17 cellular contexts compared by ENCODE assay signal in genomic region chr15:28084547-28084946, GRCh38. TPM values are rescaled to one million over a fixed set of nuclear protein-coding genes. Genes with fewer than 3 reads are reported as not detected.
DNase-seq lines count a peak whose midpoint lies in the region; ATAC-seq and TF ChIP-seq lines count a peak whose summit lies in the region.
"Had no signal": no experiment of that assay in that cellular context is flagged by ENCODE, and none has a peak within 500 bp of the region (broad histone marks: within the 10 kb centered on the region; RNA-seq: fewer than 3 reads in every experiment).

No MANE protein-coding gene starts in this region.

- peaks cover 45% of the 10 kb centered on the region for H3K27me3 Mint-ChIP-seq in activated T-helper 17 cell treated with anti-CD3 and anti-CD28 coated beads, Interleukin-2, amount 50 U/mL, for 72 hours

- no peak overlapping the region for H3K9ac ChIP-seq in neuronal stem cell (ENCODE audit: low read depth, low read length, poor library complexity)
- H3K9ac ChIP-seq: BLaER1 treated with 17β-estradiol and CSF1 and Interleukin-3, amounts not matched to agents 10 nM and 100 nM had no signal

- no peak overlapping the region for H3K14ac ChIP-seq in neuronal stem cell (ENCODE audit: low read length)

- no peak overlapping the region for H3K27ac ChIP-seq in neuronal stem cell (replicated peaks; ENCODE audit: low read length)
- H3K27ac ChIP-seq: BLaER1 treated with 17β-estradiol and CSF1 and Interleukin-3, amounts not matched to agents 10 nM and 100 nM had no signal

- H3K27me3 ChIP-seq in neuronal stem cell (ENCODE audit: control insufficient read depth in 3 of 3, insufficient read depth in 3 of 3, low read depth in 1 of 3, low read length in 3 of 3): peaks cover 0 to 1% (median 0%) of the 10 kb centered on the region in 3 experiments
- H3K27me3 ChIP-seq: BLaER1 treated with 17β-estradiol and CSF1 and Interleukin-3, amounts not matched to agents 10 nM and 100 nM had no signal

- H3K9me3 ChIP-seq in neuronal stem cell (replicated peaks in 1 of 2; ENCODE audit: control insufficient read depth in 2 of 2, insufficient read depth in 1 of 2, low read depth in 1 of 2, low read length in 2 of 2): peaks cover 0 to 3% of the 10 kb centered on the region in 2 donors

- no peak overlapping the region for H4K8ac ChIP-seq in neuronal stem cell (ENCODE audit: low read depth, low read length)

- H2BK5ac ChIP-seq in neuronal stem cell (ENCODE audit: low read length): no peak overlapping the region

- no peak for ATAC-seq in activated T-helper 17 cell treated with anti-CD3 and anti-CD28 coated beads, Interleukin-2, amount 50 U/mL, for 72 hours (replicated peaks)
- ATAC-seq: GM23338 had no signal

- H3K4me3 Mint-ChIP-seq in activated T-helper 17 cell treated with anti-CD3 and anti-CD28 coated beads, Interleukin-2, amount 50 U/mL, for 72 hours: no peak overlapping the region
- H3K4me3 Mint-ChIP-seq: CD4-positive, CD25-positive, alpha-beta regulatory T cell; GM23338; IgD-negative memory B cell had no signal

- H3K4me3 ChIP-seq in fibroblast of mammary gland (ENCODE audit: control insufficient read depth, low read depth, low read length): no peak overlapping the region
- H3K4me3 ChIP-seq in neuronal stem cell (ENCODE audit: low read length in 2 of 2): no peak overlapping the region
- H3K4me3 ChIP-seq: BLaER1 treated with 17β-estradiol and CSF1 and Interleukin-3, amounts not matched to agents 10 nM and 100 nM; GM23338 had no signal

- H2BK12ac ChIP-seq in neuronal stem cell (ENCODE audit: low read length): no peak overlapping the region

- H3K4me2 ChIP-seq in neuronal stem cell (ENCODE audit: insufficient read depth, low read length, poor library complexity, severe bottlenecking): no peak overlapping the region
- H3K4me2 ChIP-seq: BLaER1 treated with 17β-estradiol and CSF1 and Interleukin-3, amounts not matched to agents 10 nM and 100 nM; GM23338 had no signal

- H3K18ac ChIP-seq in neuronal stem cell (ENCODE audit: low read length): no peak overlapping the region

- no peaks in the 10 kb centered on the region for H3K36me3 ChIP-seq in neuronal stem cell (replicated peaks in 1 of 2; ENCODE audit: control insufficient read depth in 2 of 2, insufficient read depth in 2 of 2, low read length in 2 of 2)
- H3K36me3 ChIP-seq: BLaER1 treated with 17β-estradiol and CSF1 and Interleukin-3, amounts not matched to agents 10 nM and 100 nM had no signal

- no peak overlapping the region for H2AFZ ChIP-seq in neuronal stem cell (ENCODE audit: low read length)
- H2AFZ ChIP-seq: GM23338 had no signal

- DNase-seq in AG20443 (ENCODE audit: low spot score) (peak; percentile 5), RKO (ENCODE audit: low spot score) (peak; percentile 38), fibroblast of mammary gland (ENCODE audit: low read depth) (peak; percentile 33), neuronal stem cell (ENCODE audit: low spot score) (no peak), head of caudate nucleus (no peak), iPS-NIHi7 (ENCODE audit: extremely low spot score) (no peak)
- DNase-seq: 8988T; Calu3; CD4-positive, CD25-positive, alpha-beta regulatory T cell; DMS 273 treated with DMSO at 0.1 percent for 48 hours; H7 had no signal

- intact Hi-C loops in head of caudate nucleus (cut with DNase I): no loop called here

- H3K79me1 ChIP-seq in neuronal stem cell (ENCODE audit: low read depth, low read length): no peaks in the 10 kb centered on the region

- no peak overlapping the region for H4K91ac ChIP-seq in neuronal stem cell (ENCODE audit: low read depth, low read length, poor library complexity)

- H3K4ac ChIP-seq in neuronal stem cell (ENCODE audit: low read length): no peak overlapping the region

- H3K23ac ChIP-seq in neuronal stem cell (ENCODE audit: low read depth, low read length, poor library complexity): no peak overlapping the region

- no peak overlapping the region for H3K27ac Mint-ChIP-seq in activated T-helper 17 cell treated with anti-CD3 and anti-CD28 coated beads, Interleukin-2, amount 50 U/mL, for 72 hours
- H3K27ac Mint-ChIP-seq: CD4-positive, CD25-positive, alpha-beta regulatory T cell; GM23338; IgD-negative memory B cell had no signal

- H2BK15ac ChIP-seq in neuronal stem cell (ENCODE audit: low read length): no peak overlapping the region

- H3K9me3 Mint-ChIP-seq in activated T-helper 17 cell treated with anti-CD3 and anti-CD28 coated beads, Interleukin-2, amount 50 U/mL, for 72 hours: peaks cover 4% of the 10 kb centered on the region

- H3K4me1 Mint-ChIP-seq in activated T-helper 17 cell treated with anti-CD3 and anti-CD28 coated beads, Interleukin-2, amount 50 U/mL, for 72 hours: peaks cover 3% of the 10 kb centered on the region

- H2AK5ac ChIP-seq in neuronal stem cell (ENCODE audit: low read depth, low read length): peak overlapping the region; percentile 38

- H3K4me1 ChIP-seq in neuronal stem cell (ENCODE audit: control insufficient read depth in 2 of 2, insufficient read depth in 1 of 2, low read depth in 1 of 2, low read length in 2 of 2): peaks cover 0 to 1% of the 10 kb centered on the region in 2 donors

- TF ChIP-seq CTCF in fibroblast of mammary gland (conservative IDR thresholded peaks at IDR 0.05; ENCODE audit: control insufficient read depth, insufficient read depth, low read depth, low read length): no peak

- no peak overlapping the region for H2BK120ac ChIP-seq in neuronal stem cell (ENCODE audit: low read depth, low read length)

- WGBS in neuronal stem cell (ENCODE audit: extremely low coverage in 2 of 2, insufficient read length in 2 of 2, insufficient replicate concordance in 1 of 2), 2 donors: no CpG with 5 or more reads among the region's 3 CpGs

- no peaks in the 10 kb centered on the region for H3K36me3 Mint-ChIP-seq in activated T-helper 17 cell treated with anti-CD3 and anti-CD28 coated beads, Interleukin-2, amount 50 U/mL, for 72 hours (ENCODE audit: low read depth)
- H3K36me3 Mint-ChIP-seq: CD4-positive, CD25-positive, alpha-beta regulatory T cell had no signal

RNA-seq across cellular contexts. Expression of gene OCA2, which starts 14.6 kb away (rescaled TPM):
- polyA plus RNA-seq in neuronal stem cell (2013, experiment 1 of 2): 0.81 TPM
- polyA plus RNA-seq in neuronal stem cell (2013, experiment 2 of 2): 0.75 TPM
- total RNA-seq in activated T-helper 17 cell treated with anti-CD3 and anti-CD28 coated beads, Interleukin-2, amount 50 U/mL, for 72 hours: not detected
- total RNA-seq: Calu3; CD4-positive, CD25-positive, alpha-beta regulatory T cell; Daoy; HT-29 had no signal
- polyA plus RNA-seq: CD4-positive, CD25-positive, alpha-beta regulatory T cell; IgD-negative memory B cell had no signal

Comparison
In these comparisons a context has a peak if more than half of its experiments do, and no peak if none do; other contexts are left out.
1. DNase-seq: peak in AG20443 (single experiment), RKO (single experiment) and fibroblast of mammary gland (single experiment); none in neuronal stem cell (single experiment), head of caudate nucleus (0 of 42) and iPS-NIHi7 (single experiment).